ENCODE assay signal across 33 cellular contexts in the genomic region with DNA sequence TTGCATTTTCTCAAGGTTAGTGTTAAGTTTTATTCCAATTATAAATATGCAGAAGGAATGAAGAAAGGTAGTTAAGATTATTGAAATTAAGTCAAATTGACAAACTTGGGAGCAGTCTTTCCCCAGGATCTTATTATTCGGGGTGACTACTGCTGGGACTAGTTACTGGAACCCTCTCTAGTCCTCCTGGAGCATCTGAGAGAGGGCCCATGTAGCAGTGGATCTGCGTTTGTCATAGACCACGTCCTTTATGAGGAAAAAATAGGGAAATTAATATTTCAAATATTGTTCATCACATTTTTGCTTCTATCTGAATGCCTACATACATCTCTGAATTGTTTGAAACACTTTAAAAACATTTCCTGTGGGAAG. TPM values are rescaled to one million over a fixed set of nuclear protein-coding genes. Genes with fewer than 3 reads are reported as not detected.
"Had no signal": no experiment of that assay in that cellular context is flagged by ENCODE, and none has a peak within 500 bp of the region (broad histone marks: within the 10 kb centered on the region; RNA-seq: fewer than 3 reads in every experiment).

No MANE protein-coding gene starts in this region.

- H3K9me3 ChIP-seq: esophagus squamous epithelium, gastrocnemius medialis, heart right ventricle, left lung, lower lobe of right lung, mucosa of descending colon had no signal

- H3K36me3 ChIP-seq: esophagus squamous epithelium, gastrocnemius medialis, heart right ventricle, left lung, lower lobe of right lung had no signal

- H3K4me3 ChIP-seq: esophagus squamous epithelium, gastrocnemius medialis, heart right ventricle, left lung, lower lobe of right lung, mucosa of descending colon had no signal

- ATAC-seq: effector memory CD8-positive, alpha-beta T cell; esophagus mucosa; gastrocnemius medialis; heart right ventricle; left cardiac atrium; left lung; left ventricle myocardium superior; lower lobe of right lung; mucosa of descending colon; naive thymus-derived CD8-positive, alpha-beta T cell had no signal

- H3K27ac ChIP-seq: epithelial cell of prostate, esophagus squamous epithelium, gastrocnemius medialis, heart right ventricle, left lung, lower lobe of right lung had no signal

- H3K9me3 Mint-ChIP-seq: dendritic cell treated with granulocyte-macrophage colony-stimulating factor and Interleukin-4, amounts not matched to agents 40 ng/mL and 50 ng/mL, for 4 days; endodermal cell; mesothelial cell of epicardium had no signal

- H3K36me3 Mint-ChIP-seq: mesothelial cell of epicardium had no signal

- H3K4me1 ChIP-seq: gastrocnemius medialis had no signal

- FAIRE-seq: endometrium, keratinocyte had no signal

- H3K4me3 Mint-ChIP-seq: dendritic cell treated with granulocyte-macrophage colony-stimulating factor and Interleukin-4, amounts not matched to agents 40 ng/mL and 50 ng/mL, for 4 days; effector memory CD8-positive, alpha-beta T cell; endodermal cell; mesothelial cell of epicardium; naive thymus-derived CD8-positive, alpha-beta T cell had no signal

- H3K27ac Mint-ChIP-seq: dendritic cell treated with granulocyte-macrophage colony-stimulating factor and Interleukin-4, amounts not matched to agents 40 ng/mL and 50 ng/mL, for 4 days; effector memory CD8-positive, alpha-beta T cell; endodermal cell; mesothelial cell of epicardium; naive thymus-derived CD8-positive, alpha-beta T cell had no signal

- DNase-seq: cortex of kidney; effector CD8-positive, alpha-beta T cell; effector memory CD8-positive, alpha-beta T cell; erythroblast; esophagus squamous epithelium; foreskin fibroblast; foreskin melanocyte; gastrocnemius medialis; glutamatergic neuron; head of caudate nucleus; heart right ventricle; hippocampal formation; left cardiac atrium; left lung; left ventricle myocardium superior; lower lobe of right lung; mesenchymal stem cell; mucosa of descending colon; naive B cell; naive thymus-derived CD8-positive, alpha-beta T cell had no signal

RNA-seq across cellular contexts. Expression of gene CNPY1, which starts 41.0 kb away (rescaled TPM):
- total RNA-seq: dermis microvascular lymphatic vessel endothelial cell; esophagus mucosa; esophagus squamous epithelium; glomerular endothelial cell; heart right ventricle; kidney epithelial cell; left cardiac atrium; left lung; left ventricle myocardium superior; lower leg skin; lower lobe of right lung; lung microvascular endothelial cell; mesenteric fat pad; mesothelial cell of epicardium; mucosa of descending colon; naive thymus-derived CD8-positive, alpha-beta T cell had no signal
- polyA plus RNA-seq: heart right ventricle; keratinocyte; naive thymus-derived CD8-positive, alpha-beta T cell had no signal

RNA-seq across cellular contexts. Expression of gene EN2, which starts 47.5 kb away (rescaled TPM):
- total RNA-seq: endodermal cell; esophagus mucosa; glomerular endothelial cell; left lung; left ventricle myocardium superior; lower lobe of right lung; lung microvascular endothelial cell; mesothelial cell of epicardium; mucosa of descending colon; naive thymus-derived CD8-positive, alpha-beta T cell had no signal
- polyA plus RNA-seq: naive thymus-derived CD8-positive, alpha-beta T cell had no signal
